13 cellular contexts compared by ENCODE assay signal in genomic region chr14:28264306-28264705, GRCh38.
"Had no signal": no experiment of that assay in that cellular context is flagged by ENCODE, and none has a peak within 500 bp of the region (broad histone marks: within the 10 kb centered on the region; RNA-seq: fewer than 3 reads in every experiment).

No MANE protein-coding gene starts in this region.

- ATAC-seq: activated T-helper 17 cell treated with anti-CD3 and anti-CD28 coated beads, Interleukin-2, amount 50 U/mL, for 72 hours; gastrocnemius medialis had no signal

- H3K9me3 ChIP-seq: gastrocnemius medialis, thoracic aorta had no signal

- FAIRE-seq: TTC549 had no signal

- H3K27me3 Mint-ChIP-seq: activated B cell treated with CpG ODN at 0.5 μM for 24 hours; activated CD4-positive, alpha-beta T cell treated with anti-CD3 and anti-CD28 coated beads, Interleukin-2, amount 10 ng/mL, durations not matched to agents 7 days and 5 days; activated T-helper 17 cell treated with anti-CD3 and anti-CD28 coated beads, Interleukin-2, amount 50 U/mL, for 72 hours; stimulated activated naive CD8-positive, alpha-beta T cell treated with anti-CD3 and anti-CD28 coated beads, Interleukin-15, Interleukin-2, amounts not matched to agents 100 ng/mL and 50 ng/mL, for 24 hours had no signal

- H3K4me1 ChIP-seq: breast epithelium, gastrocnemius medialis had no signal

- H3K27me3 ChIP-seq: breast epithelium, gastrocnemius medialis had no signal

- H3K36me3 ChIP-seq: breast epithelium, gastrocnemius medialis, thoracic aorta had no signal

- H3K27ac Mint-ChIP-seq: activated B cell treated with CpG ODN at 0.5 μM for 24 hours; activated CD4-positive, alpha-beta T cell treated with anti-CD3 and anti-CD28 coated beads, Interleukin-2, amount 10 ng/mL, durations not matched to agents 7 days and 5 days; activated naive CD4-positive, alpha-beta T cell treated with anti-CD3 and anti-CD28 coated beads for 36 hours; activated T-helper 17 cell treated with anti-CD3 and anti-CD28 coated beads, Interleukin-2, amount 50 U/mL, for 72 hours; stimulated activated naive CD8-positive, alpha-beta T cell treated with anti-CD3 and anti-CD28 coated beads, Interleukin-15, Interleukin-2, amounts not matched to agents 100 ng/mL and 50 ng/mL, for 24 hours had no signal

- H3K27ac ChIP-seq: breast epithelium, gastrocnemius medialis, thoracic aorta had no signal

- DNase-seq: activated B cell treated with CpG ODN at 0.5 μM for 24 hours; activated CD4-positive, alpha-beta T cell treated with anti-CD3 and anti-CD28 coated beads, Interleukin-2, amount 10 ng/mL, durations not matched to agents 7 days and 5 days; activated naive CD4-positive, alpha-beta T cell treated with anti-CD3 and anti-CD28 coated beads for 36 hours; activated T-cell treated with anti-CD3 and anti-CD28 coated beads for 4 hours; gastrocnemius medialis; stimulated activated CD4-positive, alpha-beta T cell treated with anti-CD3 and anti-CD28 coated beads, Interleukin-4, amount 100 ng/mL, for 1 hour; T-helper 2 cell had no signal

- H3K4me3 Mint-ChIP-seq: activated B cell treated with CpG ODN at 0.5 μM for 24 hours; activated CD4-positive, alpha-beta T cell treated with anti-CD3 and anti-CD28 coated beads, Interleukin-2, amount 10 ng/mL, durations not matched to agents 7 days and 5 days; activated naive CD4-positive, alpha-beta T cell treated with anti-CD3 and anti-CD28 coated beads for 36 hours; activated T-helper 17 cell treated with anti-CD3 and anti-CD28 coated beads, Interleukin-2, amount 50 U/mL, for 72 hours; neural crest cell; stimulated activated naive CD8-positive, alpha-beta T cell treated with anti-CD3 and anti-CD28 coated beads, Interleukin-15, Interleukin-2, amounts not matched to agents 100 ng/mL and 50 ng/mL, for 24 hours had no signal

- H3K4me3 ChIP-seq: gastrocnemius medialis, thoracic aorta had no signal

- H3K4me1 Mint-ChIP-seq: activated B cell treated with CpG ODN at 0.5 μM for 24 hours; activated CD4-positive, alpha-beta T cell treated with anti-CD3 and anti-CD28 coated beads, Interleukin-2, amount 10 ng/mL, durations not matched to agents 7 days and 5 days; activated T-helper 17 cell treated with anti-CD3 and anti-CD28 coated beads, Interleukin-2, amount 50 U/mL, for 72 hours had no signal
